Comparison of ENCODE assay signal across 1 cellular context in the genomic region with DNA sequence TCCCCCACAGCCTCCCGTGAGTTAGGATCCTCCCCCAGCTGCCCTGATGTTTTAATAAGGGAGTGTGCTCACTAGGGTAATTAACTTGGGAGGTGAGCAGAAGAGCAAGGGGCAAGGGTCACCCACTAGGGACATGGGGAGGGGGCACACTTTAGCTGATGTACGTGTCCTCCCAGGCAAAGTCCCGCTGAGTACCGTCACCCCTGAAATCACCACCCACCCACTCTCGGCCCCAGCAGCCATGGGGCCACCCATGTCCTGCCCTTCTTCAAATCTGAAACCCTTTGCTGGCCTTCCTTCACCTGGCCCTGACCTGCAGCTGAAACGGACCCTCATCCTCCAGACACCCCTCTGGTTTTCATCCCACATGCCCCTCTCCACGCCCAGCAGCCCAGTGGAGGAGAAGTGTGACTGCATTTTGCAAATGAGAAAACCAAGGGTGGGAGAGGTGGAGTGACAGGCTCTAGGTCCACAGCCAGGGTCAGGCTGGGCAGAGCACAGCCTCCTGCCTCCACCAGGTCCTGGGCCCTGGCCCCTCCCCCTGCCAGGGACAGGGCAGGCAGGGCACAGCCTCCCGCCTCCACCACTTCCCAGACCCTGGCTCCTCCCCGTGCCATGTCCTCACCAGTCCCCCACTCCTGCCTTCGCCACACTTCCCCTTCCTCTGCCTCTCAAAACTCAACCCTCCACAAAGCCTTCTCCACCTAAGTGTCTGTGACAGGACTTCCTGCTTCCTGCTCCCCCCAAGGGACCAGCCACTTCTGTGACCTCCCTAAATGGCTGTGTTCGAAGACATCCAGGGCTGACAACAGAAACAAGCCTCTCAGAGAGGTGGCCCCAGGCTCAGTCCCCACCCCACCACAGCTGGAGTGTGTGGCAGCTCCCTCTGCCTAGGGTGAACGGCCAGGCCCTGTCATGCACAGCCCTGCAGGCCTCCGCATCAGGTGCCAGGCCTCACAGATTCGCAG.
TF ChIP-seq lines count a peak whose summit lies in the region.

No MANE protein-coding gene starts in this region.

TF ChIP-seq in HepG2, 621 proteins besides CTCF, POLR2A, EP300 and RAD21 (continues in another document):
- no peak for TF ChIP-seq ZBTB7B (CRISPR knock-in tag; IDR thresholded peaks at IDR 0.05)
- TF ChIP-seq NR2C2 (CRISPR knock-in tag; IDR thresholded peaks at IDR 0.05; ENCODE audit: borderline replicate concordance): no peak
- TF ChIP-seq, protein P1, sequence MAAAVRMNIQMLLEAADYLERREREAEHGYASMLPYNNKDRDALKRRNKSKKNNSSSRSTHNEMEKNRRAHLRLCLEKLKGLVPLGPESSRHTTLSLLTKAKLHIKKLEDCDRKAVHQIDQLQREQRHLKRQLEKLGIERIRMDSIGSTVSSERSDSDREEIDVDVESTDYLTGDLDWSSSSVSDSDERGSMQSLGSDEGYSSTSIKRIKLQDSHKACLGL (CRISPR knock-in tag; IDR thresholded peaks at IDR 0.05): 0 out of 2 replicates have a peak, but pooled peaks have one; percentile 21
- TF ChIP-seq EEA1 (CRISPR knock-in tag; IDR thresholded peaks at IDR 0.05; ENCODE audit: borderline replicate concordance): 0 out of 2 replicates have a peak, but pooled peaks have one; percentile 71
- TF ChIP-seq ZNF687 (CRISPR knock-in tag; IDR thresholded peaks at IDR 0.05): peak; percentile 15
- peak; percentile 18; the same call in 1 of the 2 replicates for TF ChIP-seq ZNF768 (CRISPR knock-in tag; IDR thresholded peaks at IDR 0.05)
- TF ChIP-seq, protein P2, sequence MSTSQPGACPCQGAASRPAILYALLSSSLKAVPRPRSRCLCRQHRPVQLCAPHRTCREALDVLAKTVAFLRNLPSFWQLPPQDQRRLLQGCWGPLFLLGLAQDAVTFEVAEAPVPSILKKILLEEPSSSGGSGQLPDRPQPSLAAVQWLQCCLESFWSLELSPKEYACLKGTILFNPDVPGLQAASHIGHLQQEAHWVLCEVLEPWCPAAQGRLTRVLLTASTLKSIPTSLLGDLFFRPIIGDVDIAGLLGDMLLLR (CRISPR knock-in tag; IDR thresholded peaks at IDR 0.05): 0 out of 2 replicates have a peak, but pooled peaks have one; percentile 15
- no peak for TF ChIP-seq SOX5 (CRISPR knock-in tag; IDR thresholded peaks at IDR 0.05; ENCODE audit: borderline replicate concordance)
- TF ChIP-seq ZFP82 (CRISPR knock-in tag; IDR thresholded peaks at IDR 0.05; ENCODE audit: borderline replicate concordance): no peak
- TF ChIP-seq GLMP (CRISPR knock-in tag; IDR thresholded peaks at IDR 0.05; ENCODE audit: borderline replicate concordance): no peak
- no peak for TF ChIP-seq DNMT1 (CRISPR knock-in tag; IDR thresholded peaks at IDR 0.05)
- 0 out of 2 replicates have a peak, but pooled peaks have one; percentile 19 for TF ChIP-seq HNRNPL (IDR thresholded peaks at IDR 0.05; ENCODE audit: low read depth, low read length)
- no peak for TF ChIP-seq AKAP8 (CRISPR knock-in tag; IDR thresholded peaks at IDR 0.05)
- no peak for TF ChIP-seq ZFP41 (CRISPR knock-in tag; IDR thresholded peaks at IDR 0.05; ENCODE audit: borderline replicate concordance)
- TF ChIP-seq ARID4A (CRISPR knock-in tag; IDR thresholded peaks at IDR 0.05; ENCODE audit: borderline replicate concordance): no peak
- TF ChIP-seq ZNF776 (CRISPR knock-in tag; IDR thresholded peaks at IDR 0.05): no peak
- TF ChIP-seq ZNF362 (CRISPR knock-in tag; IDR thresholded peaks at IDR 0.05; ENCODE audit: borderline replicate concordance): no peak
- no peak for TF ChIP-seq ZFX (CRISPR knock-in tag; IDR thresholded peaks at IDR 0.05; ENCODE audit: low read depth)
- no peak for TF ChIP-seq CEBPG (CRISPR knock-in tag; IDR thresholded peaks at IDR 0.05)
- no peak for TF ChIP-seq TBX2 (CRISPR knock-in tag; IDR thresholded peaks at IDR 0.05; ENCODE audit: borderline replicate concordance)
- no peak for TF ChIP-seq HDAC2 (CRISPR knock-in tag; IDR thresholded peaks at IDR 0.05)
- TF ChIP-seq ZNF318 (CRISPR knock-in tag; IDR thresholded peaks at IDR 0.05): no peak
- TF ChIP-seq JUNB (CRISPR knock-in tag; IDR thresholded peaks at IDR 0.05; ENCODE audit: borderline replicate concordance): no peak
- TF ChIP-seq SIN3B (IDR thresholded peaks at IDR 0.05; ENCODE audit: low read length): no peak
